10 cellular contexts compared by ENCODE assay signal in the genomic region with DNA sequence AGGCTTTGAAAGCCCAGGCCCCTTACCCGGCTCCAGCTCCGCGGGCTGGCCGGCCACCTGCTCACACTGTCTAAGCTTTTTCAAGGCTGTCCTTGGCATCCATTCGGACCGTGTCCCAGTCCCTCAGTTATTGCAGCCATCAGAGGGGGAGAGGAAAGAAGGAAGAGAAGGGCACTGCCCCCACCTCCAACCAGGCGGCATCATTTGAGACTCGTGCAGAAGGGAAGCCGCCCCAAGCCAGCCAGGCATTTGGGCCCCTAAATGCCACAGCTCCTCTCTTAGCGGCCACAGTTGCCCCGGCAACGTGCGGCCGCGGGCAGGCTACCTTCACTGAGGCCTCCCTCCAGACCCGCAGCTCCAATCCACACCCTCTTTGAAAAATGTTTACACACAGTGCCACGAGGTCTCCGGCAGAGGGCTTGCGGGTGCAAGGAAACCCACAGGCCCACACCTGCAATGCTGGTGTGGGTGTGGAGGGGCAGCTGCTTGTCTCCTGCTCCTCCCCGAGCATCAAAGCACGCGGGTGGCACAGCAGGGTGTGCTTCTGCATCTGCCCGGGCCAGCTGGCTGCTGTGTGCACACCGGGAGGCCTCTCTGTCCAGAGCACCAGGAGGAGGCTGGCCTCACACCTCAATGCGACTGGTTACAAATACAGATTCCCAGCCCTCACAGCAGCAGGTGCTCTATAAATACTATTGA.
DNase-seq lines count a peak whose midpoint lies in the region; ATAC-seq, FAIRE-seq and TF ChIP-seq lines count a peak whose summit lies in the region.
"Had no signal": no experiment of that assay in that cellular context is flagged by ENCODE, and none has a peak within 500 bp of the region (broad histone marks: within the 10 kb centered on the region; RNA-seq: fewer than 3 reads in every experiment).

No MANE protein-coding gene starts in this region.

- no peak overlapping the region for H3K9ac ChIP-seq in H1 (replicated peaks in 1 of 4; ENCODE audit: extremely low read depth in 1 of 4, low read depth in 3 of 4, low read length in 3 of 4)

- H4K8ac ChIP-seq in H1 (ENCODE audit: extremely low read depth, insufficient read depth, low read length) = no peak overlapping the region

- H3K36me3 ChIP-seq in H1 (ENCODE audit: control insufficient read depth in 2 of 4, insufficient read depth in 4 of 4, low read length in 3 of 4) (no peaks in the 10 kb centered on the region), transverse colon (no peaks in the 10 kb centered on the region)
- H3K36me3 ChIP-seq: SJSA1 had no signal

- DNase-seq in activated naive CD8-positive, alpha-beta T cell treated with anti-CD3 and anti-CD28 coated beads, Interleukin-2, amount 50 U/mL, for 24 hours = no peak
- no peak for DNase-seq in activated naive CD8-positive, alpha-beta T cell treated with anti-CD3 and anti-CD28 coated beads for 36 hours
- peak; percentile 95 for DNase-seq in NCI-H345 (lab: John Stamatoyannopoulos, UW)
- peak in 1 of 2 experiments; percentile 52 for DNase-seq in H1 (ENCODE audit: low read depth in 1 of 2, low spot score in 2 of 2)
- DNase-seq in transverse colon = peak; percentile 14
- no peak for DNase-seq in activated CD4-positive, alpha-beta T cell treated with anti-CD3 and anti-CD28 coated beads for 48 hours
- DNase-seq in activated naive CD4-positive, alpha-beta T cell treated with Interleukin-2 at 50 U/mL for 16 hours = no peak
- DNase-seq: mammary epithelial cell had no signal

- POLR2A ChIA-PET in H1 (lab: Charles Lee; ENCODE audit: partially characterized antibody) = interaction anchor here (1.5 to 2.1 kb wide), 4 partner anchors 9 to 124 kb away, joined by 4 to 5 read pairs (median 4); no protein-coding TSS in a partner anchor

- no peaks in the 10 kb centered on the region for H3K36me3 Mint-ChIP-seq in activated naive CD8-positive, alpha-beta T cell treated with anti-CD3 and anti-CD28 coated beads, Interleukin-2, amount 50 U/mL, for 24 hours (ENCODE audit: low read depth)
- no peaks in the 10 kb centered on the region for H3K36me3 Mint-ChIP-seq in activated naive CD8-positive, alpha-beta T cell treated with anti-CD3 and anti-CD28 coated beads for 36 hours

- no peak overlapping the region for H3K56ac ChIP-seq in H1 (replicated peaks; ENCODE audit: insufficient read length, low read depth, low read length)

- H3K9me3 ChIP-seq in H1 (ENCODE audit: insufficient read depth in 2 of 2, low read depth in 1 of 2, low read length in 1 of 2) (no peaks in the 10 kb centered on the region), transverse colon (no peaks in the 10 kb centered on the region)

- no peak overlapping the region for H4K5ac ChIP-seq in H1 (ENCODE audit: insufficient read length, low read depth, low read length)

- H2BK120ac ChIP-seq in H1 (replicated peaks; ENCODE audit: low read depth, low read length) = no peak overlapping the region

- H3K4me1 Mint-ChIP-seq in activated naive CD8-positive, alpha-beta T cell treated with anti-CD3 and anti-CD28 coated beads, Interleukin-2, amount 50 U/mL, for 24 hours = no peaks in the 10 kb centered on the region
- H3K4me1 Mint-ChIP-seq in activated naive CD8-positive, alpha-beta T cell treated with anti-CD3 and anti-CD28 coated beads for 36 hours = no peaks in the 10 kb centered on the region

- H3K4me3 Mint-ChIP-seq in activated naive CD8-positive, alpha-beta T cell treated with anti-CD3 and anti-CD28 coated beads, Interleukin-2, amount 50 U/mL, for 24 hours = no peak overlapping the region
- H3K4me3 Mint-ChIP-seq in activated naive CD8-positive, alpha-beta T cell treated with anti-CD3 and anti-CD28 coated beads for 36 hours = no peak overlapping the region

- H3K27me3 ChIP-seq in H1 (replicated peaks in 1 of 4; ENCODE audit: control insufficient read depth in 3 of 4, extremely low read depth in 1 of 4, insufficient read depth in 3 of 4, low read length in 3 of 4) (no peaks in the 10 kb centered on the region), transverse colon (no peaks in the 10 kb centered on the region)
- H3K27me3 ChIP-seq: SJSA1 had no signal

- CTCF ChIA-PET in H1 (lab: Charles Lee; ENCODE audit: partially characterized antibody) = interaction anchor here (0.8 to 11.3 kb wide), 8 partner anchors 14 to 241 kb away, joined by 3 to 150 read pairs (median 4); no protein-coding TSS in a partner anchor

- no peak for FAIRE-seq in H1 (lab: Jason Lieb, UNC)

- H3K4ac ChIP-seq in H1 (replicated peaks; ENCODE audit: insufficient read length, low read depth, low read length) = no peak overlapping the region

- no peak overlapping the region for H2BK20ac ChIP-seq in H1 (ENCODE audit: low read length)

- TF ChIP-seq CTCF in H1 (IDR thresholded peaks at IDR 0.05; ENCODE audit: control extremely low read depth in 1 of 3, insufficient read depth in 1 of 3, low read depth in 1 of 3, low read length in 3 of 3) = no peak
- TF ChIP-seq CTCF in transverse colon (IDR thresholded peaks at IDR 0.05) = peak in 2 of 5 experiments; percentile 20 to 40

- in situ Hi-C loops in transverse colon (cut with MboI; ENCODE audit: low pct_ligation_motif_present in 1 of 4, low pct_unique_long_range_greater_than_20kb in 1 of 4, low sequenced_read_pairs in 3 of 4) = no loop called here

- no peak overlapping the region for H4K91ac ChIP-seq in H1 (replicated peaks; ENCODE audit: insufficient read length, low read length)

- no peaks in the 10 kb centered on the region; the same call in 1 of the 2 replicates for H3K79me1 ChIP-seq in H1 (ENCODE audit: low read depth, low read length)

- ATAC-seq in activated naive CD8-positive, alpha-beta T cell treated with anti-CD3 and anti-CD28 coated beads, Interleukin-2, amount 50 U/mL, for 24 hours = peak; percentile 33
- ATAC-seq in GM21786 (IDR thresholded peaks at IDR 0.05; ENCODE audit: unreplicated experiment) = no peak

- H3K14ac ChIP-seq in H1 (ENCODE audit: insufficient read length) = no peak overlapping the region

- peak overlapping the region in 1 of 2 experiments; percentile 34; a peak in 2 of 4 replicates for H3K4me2 ChIP-seq in H1 (ENCODE audit: insufficient read depth in 1 of 2, low read depth in 2 of 2, low read length in 2 of 2)

- H3K23ac ChIP-seq in H1 (ENCODE audit: insufficient read length) = no peak overlapping the region

- H2AK5ac ChIP-seq in H1 (ENCODE audit: low read depth, low read length) = no peak overlapping the region

- H2BK15ac ChIP-seq in H1 (ENCODE audit: low read length) = no peak overlapping the region

- TF ChIP-seq POLR2A in H1 (IDR thresholded peaks at IDR 0.05; ENCODE audit: control extremely low read depth in 1 of 2, low read depth in 2 of 2, low read length in 2 of 2) = no peak
- no peak for TF ChIP-seq POLR2A in transverse colon (IDR thresholded peaks at IDR 0.05)

- no peak overlapping the region for H3K27ac ChIP-seq in H1 (ENCODE audit: low read depth, low read length)
- H3K27ac ChIP-seq in transverse colon = no peak overlapping the region
- H3K27ac ChIP-seq: SJSA1 had no signal

- H2AFZ ChIP-seq in H1 (ENCODE audit: low read length) = no peak overlapping the region

- H2BK5ac ChIP-seq in H1 (ENCODE audit: low read depth, low read length) = no peak overlapping the region; the same call in 1 of the 2 replicates

- peaks cover 8% of the 10 kb centered on the region in 2 experiments for H4K20me1 ChIP-seq in H1 (replicated peaks in 1 of 2; ENCODE audit: control insufficient read depth in 1 of 2, insufficient read depth in 2 of 2, low read length in 2 of 2)

- H3K27me3 Mint-ChIP-seq in activated naive CD8-positive, alpha-beta T cell treated with anti-CD3 and anti-CD28 coated beads, Interleukin-2, amount 50 U/mL, for 24 hours = peaks cover 15% of the 10 kb centered on the region
- H3K27me3 Mint-ChIP-seq in activated naive CD8-positive, alpha-beta T cell treated with anti-CD3 and anti-CD28 coated beads for 36 hours = peaks cover 40% of the 10 kb centered on the region

- H3K4me1 ChIP-seq in H1 (replicated peaks in 1 of 4; ENCODE audit: control insufficient read depth in 3 of 4, insufficient read depth in 4 of 4, low read length in 3 of 4) (peaks cover 8 to 43% (median 31%) of the 10 kb centered on the region in 4 experiments), transverse colon (no peaks in the 10 kb centered on the region)

- no peak overlapping the region for H3K27ac Mint-ChIP-seq in activated naive CD8-positive, alpha-beta T cell treated with anti-CD3 and anti-CD28 coated beads, Interleukin-2, amount 50 U/mL, for 24 hours
- no peak overlapping the region for H3K27ac Mint-ChIP-seq in activated naive CD8-positive, alpha-beta T cell treated with anti-CD3 and anti-CD28 coated beads for 36 hours

- no peaks in the 10 kb centered on the region for H3K79me2 ChIP-seq in H1 (ENCODE audit: control insufficient read depth in 1 of 2, insufficient read depth in 2 of 2, low read length in 2 of 2)

- intact Hi-C loops in transverse colon (cut with DNase I; ENCODE audit: low total_unique reads) = no loop called here

- no peaks in the 10 kb centered on the region for H3K23me2 ChIP-seq in H1 (ENCODE audit: low read depth, low read length)

- peak overlapping the region; percentile 20; the same call in 1 of the 2 replicates for H3K18ac ChIP-seq in H1 (ENCODE audit: extremely low read depth, low read length)

- 73% methylated on average over 22 of the region's 25 CpGs; no CpG with 5 or more reads in 1 of the 2 experiments for WGBS in H1 (ENCODE audit: extremely low coverage in 1 of 2, insufficient coverage in 1 of 2, insufficient read length in 1 of 2, insufficient replicate concordance in 2 of 2, low coverage in 1 of 2, low lambda C conversion rate in 2 of 2, missing lambda C conversion rate in 1 of 2), 2 experiments
- 37% methylated on average over 25 of the region's 25 CpGs; no CpG with 5 or more reads in 1 of the 2 donors for WGBS in transverse colon (ENCODE audit: low coverage in 1 of 2), 2 donors

- TF ChIP-seq EP300 in H1 (IDR thresholded peaks at IDR 0.05; ENCODE audit: borderline replicate concordance in 1 of 2, low read depth in 2 of 2, low read length in 2 of 2) (no peak), transverse colon (IDR thresholded peaks at IDR 0.05; ENCODE audit: low read depth) (no peak)

- no peak overlapping the region for H3K4me3 ChIP-seq in H1 (ENCODE audit: extremely low read depth in 1 of 4, insufficient read depth in 2 of 4, low read depth in 3 of 4, low read length in 4 of 4)
- H3K4me3 ChIP-seq in transverse colon = no peak overlapping the region
- H3K4me3 ChIP-seq: SJSA1 had no signal

- no peak for TF ChIP-seq RAD21 in H1 (IDR thresholded peaks at IDR 0.05 in 1 of 2, conservative IDR thresholded peaks at IDR 0.05 in 1 of 2; ENCODE audit: low read depth in 2 of 2, low read length in 2 of 2)

- H2BK12ac ChIP-seq in H1 (ENCODE audit: low read depth, low read length) = peak overlapping the region; percentile 39; the same call in 1 of the 2 replicates

- no peaks in the 10 kb centered on the region for H3K9me3 Mint-ChIP-seq in activated naive CD8-positive, alpha-beta T cell treated with anti-CD3 and anti-CD28 coated beads, Interleukin-2, amount 50 U/mL, for 24 hours
- H3K9me3 Mint-ChIP-seq in activated naive CD8-positive, alpha-beta T cell treated with anti-CD3 and anti-CD28 coated beads for 36 hours = no peaks in the 10 kb centered on the region

TF ChIP-seq in H1, 55 proteins besides CTCF, POLR2A, EP300 and RAD21 (continues in another document):
- TF ChIP-seq POU5F1 (IDR thresholded peaks at IDR 0.05; ENCODE audit: low read depth, low read length) (no peak), SUZ12 (IDR thresholded peaks at IDR 0.05; ENCODE audit: low read length) (no peak), KDM1A (IDR thresholded peaks at IDR 0.05; ENCODE audit: borderline replicate concordance, low read length) (no peak)

Comparison
In these comparisons a context has a peak if more than half of its experiments do, and no peak if none do; other contexts are left out.
1. DNase-seq: peak in NCI-H345 (single experiment) and transverse colon (single experiment); none in activated naive CD8-positive, alpha-beta T cell treated with anti-CD3 and anti-CD28 coated beads, Interleukin-2, amount 50 U/mL, for 24 hours (single experiment), activated naive CD8-positive, alpha-beta T cell treated with anti-CD3 and anti-CD28 coated beads for 36 hours (single experiment), activated CD4-positive, alpha-beta T cell treated with anti-CD3 and anti-CD28 coated beads for 48 hours (single experiment) and activated naive CD4-positive, alpha-beta T cell treated with Interleukin-2 at 50 U/mL for 16 hours (single experiment).